ENCODE assay signal across 24 cellular contexts in genomic region chr17:81477173-81477572, GRCh38. TPM values are rescaled to one million over a fixed set of nuclear protein-coding genes. Genes with fewer than 3 reads are reported as not detected.
"Had no signal": no experiment of that assay in that cellular context is flagged by ENCODE, and none has a peak within 500 bp of the region (broad histone marks: within the 10 kb centered on the region; RNA-seq: fewer than 3 reads in every experiment).

No MANE protein-coding gene starts in this region.

- DNase-seq: activated CD4-positive, alpha-beta T cell treated with anti-CD3 and anti-CD28 coated beads for 4 hours; activated CD4-positive, alpha-beta T cell treated with anti-CD3 and anti-CD28 coated beads, Interleukin-2, amount 50 U/mL, for 4 hours; activated effector memory CD4-positive, alpha-beta T cell treated with Interleukin-2 at 50 U/mL for 16 hours; activated naive CD4-positive, alpha-beta T cell treated with Interleukin-2 at 50 U/mL for 16 hours; activated T-cell treated with anti-CD3 and anti-CD28 coated beads for 4 hours; activated T-cell treated with anti-CD3 and anti-CD28 coated beads, Interleukin-2, amount 50 U/mL, for 72 hours; anterior cingulate cortex; effector CD8-positive, alpha-beta T cell; erythroblast; head of caudate nucleus; hippocampal formation; left cardiac atrium; mammary epithelial cell; occipital lobe; right cardiac atrium; spleen; stimulated activated naive CD4-positive, alpha-beta T cell treated with Interleukin-2 at 50 U/mL for 16 hours; T-helper 9 cell had no signal

- H3K4me3 Mint-ChIP-seq: activated naive CD8-positive, alpha-beta T cell; activated T-cell treated with anti-CD3 and anti-CD28 coated beads, Interleukin-2, amount 50 U/mL, for 72 hours; T-helper 1 cell treated with Interleukin-12 subunit alpha and Interleukin-12 subunit beta and Interleukin-4 antibody, amounts not matched to agents 30 μg/mL and 1 μg/mL, for 36 hours had no signal

- H3K36me3 Mint-ChIP-seq: activated naive CD8-positive, alpha-beta T cell had no signal

- H3K9me3 Mint-ChIP-seq: activated T-cell treated with anti-CD3 and anti-CD28 coated beads, Interleukin-2, amount 50 U/mL, for 72 hours; nephron; T-helper 1 cell treated with Interleukin-12 subunit alpha and Interleukin-12 subunit beta and Interleukin-4 antibody, amounts not matched to agents 30 μg/mL and 1 μg/mL, for 36 hours had no signal

- H3K27ac Mint-ChIP-seq: activated naive CD8-positive, alpha-beta T cell; activated T-cell treated with anti-CD3 and anti-CD28 coated beads, Interleukin-2, amount 50 U/mL, for 72 hours; T-helper 1 cell treated with Interleukin-12 subunit alpha and Interleukin-12 subunit beta and Interleukin-4 antibody, amounts not matched to agents 30 μg/mL and 1 μg/mL, for 36 hours had no signal

- ATAC-seq: activated T-cell treated with anti-CD3 and anti-CD28 coated beads, Interleukin-2, amount 50 U/mL, for 72 hours; gastroesophageal sphincter; left cardiac atrium; right cardiac atrium had no signal

RNA-seq across cellular contexts. Expression of gene FSCN2, which starts 51.0 kb away (rescaled TPM):
- polyA plus RNA-seq: keratinocyte, liver had no signal
